ENCODE assay signal across 31 cellular contexts in genomic region chr7:7898155-7898554, GRCh38.
"Had no signal": no experiment of that assay in that cellular context is flagged by ENCODE, and none has a peak within 500 bp of the region (broad histone marks: within the 10 kb centered on the region; RNA-seq: fewer than 3 reads in every experiment).

No MANE protein-coding gene starts in this region.

- H3K4me3 ChIP-seq: gastroesophageal sphincter, ovary, psoas muscle, sigmoid colon, smooth muscle cell, uterus had no signal

- H3K27ac Mint-ChIP-seq: activated T-cell treated with anti-CD3 and anti-CD28 coated beads, Interleukin-2, amount 50 U/mL, for 24 hours; effector memory CD8-positive, alpha-beta T cell; naive B cell; nephron progenitor cell; stimulated activated memory B cell treated with anti-CD40 and anti-IgM and Interleukin-4, amounts not matched to agents 10 μg/mL and 1 μg/mL and 100 μg/mL, for 72 hours; stimulated activated naive CD8-positive, alpha-beta T cell treated with anti-CD3 and anti-CD28 coated beads, Interleukin-15, amount 100 ng/mL, for 72 hours; T-helper 2 cell treated with Interferon-gamma antibody and Interleukin-4, amounts not matched to agents 5 μg/mL and 100 μg/mL, for 36 hours; type B pancreatic cell had no signal

- H3K27me3 Mint-ChIP-seq: activated T-cell treated with anti-CD3 and anti-CD28 coated beads, Interleukin-2, amount 50 U/mL, for 24 hours; effector memory CD8-positive, alpha-beta T cell; naive B cell; stimulated activated memory B cell treated with anti-CD40 and anti-IgM and Interleukin-4, amounts not matched to agents 10 μg/mL and 1 μg/mL and 100 μg/mL, for 72 hours; stimulated activated naive CD8-positive, alpha-beta T cell treated with anti-CD3 and anti-CD28 coated beads, Interleukin-15, amount 100 ng/mL, for 72 hours; type B pancreatic cell had no signal

- DNase-seq: activated CD4-positive, alpha-beta T cell treated with anti-CD3 and anti-CD28 coated beads for 4 hours; activated CD4-positive, alpha-beta T cell treated with anti-CD3 and anti-CD28 coated beads, Interleukin-2, amount 50 U/mL, for 48 hours; activated CD4-positive, CD25-positive, alpha-beta regulatory T cell; activated CD8-positive, alpha-beta memory T cell treated with anti-CD3 and anti-CD28 coated beads, Interleukin-2, amount 50 U/mL, for 48 hours; activated gamma-delta T cell treated with Interleukin-2 at 50 U/mL for 16 hours; activated naive CD4-positive, alpha-beta T cell treated with anti-CD3 and anti-CD28 coated beads, Interleukin-2, amount 50 U/mL, for 16 hours; activated T-cell treated with anti-CD3 and anti-CD28 coated beads, Interleukin-2, amount 50 U/mL, for 24 hours; amygdala; caudate nucleus; cortex of kidney; effector memory CD8-positive, alpha-beta T cell; head of caudate nucleus; hippocampal formation; naive B cell; nephron progenitor cell; ovary; psoas muscle; sigmoid colon; stimulated activated CD4-positive, alpha-beta T cell treated with anti-CD3 and anti-CD28 coated beads, Interleukin-1b, Interleukin-23, amount 100 ng/mL, for 48 hours; stimulated activated CD4-positive, alpha-beta T cell treated with anti-CD3 and anti-CD28 coated beads, Interleukin-4, amount 100 ng/mL, for 4 hours; stimulated activated CD8-positive, alpha-beta memory T cell treated with anti-CD3 and anti-CD28 coated beads, Interleukin-4, amount 100 ng/mL, for 48 hours; stimulated activated naive CD8-positive, alpha-beta T cell treated with anti-CD3 and anti-CD28 coated beads, Interleukin-15, amount 100 ng/mL, for 72 hours; substantia nigra; uterus had no signal

- H3K4me1 Mint-ChIP-seq: nephron progenitor cell; stimulated activated memory B cell treated with anti-CD40 and anti-IgM and Interleukin-4, amounts not matched to agents 10 μg/mL and 1 μg/mL and 100 μg/mL, for 72 hours had no signal

- H3K4me3 Mint-ChIP-seq: activated T-cell treated with anti-CD3 and anti-CD28 coated beads, Interleukin-2, amount 50 U/mL, for 24 hours; effector memory CD8-positive, alpha-beta T cell; mesothelial cell of epicardium; naive B cell; nephron progenitor cell; stimulated activated memory B cell treated with anti-CD40 and anti-IgM and Interleukin-4, amounts not matched to agents 10 μg/mL and 1 μg/mL and 100 μg/mL, for 72 hours; stimulated activated naive CD8-positive, alpha-beta T cell treated with anti-CD3 and anti-CD28 coated beads, Interleukin-15, amount 100 ng/mL, for 72 hours; T-helper 2 cell treated with Interferon-gamma antibody and Interleukin-4, amounts not matched to agents 5 μg/mL and 100 μg/mL, for 36 hours; type B pancreatic cell had no signal

- H3K9me3 Mint-ChIP-seq: activated T-cell treated with anti-CD3 and anti-CD28 coated beads, Interleukin-2, amount 50 U/mL, for 24 hours; effector memory CD8-positive, alpha-beta T cell; naive B cell; nephron progenitor cell; stimulated activated memory B cell treated with anti-CD40 and anti-IgM and Interleukin-4, amounts not matched to agents 10 μg/mL and 1 μg/mL and 100 μg/mL, for 72 hours; stimulated activated naive CD8-positive, alpha-beta T cell treated with anti-CD3 and anti-CD28 coated beads, Interleukin-15, amount 100 ng/mL, for 72 hours; T-helper 2 cell treated with Interferon-gamma antibody and Interleukin-4, amounts not matched to agents 5 μg/mL and 100 μg/mL, for 36 hours; type B pancreatic cell had no signal

- H3K36me3 Mint-ChIP-seq: type B pancreatic cell had no signal

- ATAC-seq: effector memory CD8-positive, alpha-beta T cell; esophagus mucosa; gastroesophageal sphincter; psoas muscle; stimulated activated memory B cell treated with anti-CD40 and anti-IgM and Interleukin-4, amounts not matched to agents 10 μg/mL and 1 μg/mL and 100 μg/mL, for 72 hours; stimulated activated naive CD8-positive, alpha-beta T cell treated with anti-CD3 and anti-CD28 coated beads, Interleukin-15, amount 100 ng/mL, for 72 hours had no signal
